ENCODE assay signal across 8 cellular contexts in the genomic region with DNA sequence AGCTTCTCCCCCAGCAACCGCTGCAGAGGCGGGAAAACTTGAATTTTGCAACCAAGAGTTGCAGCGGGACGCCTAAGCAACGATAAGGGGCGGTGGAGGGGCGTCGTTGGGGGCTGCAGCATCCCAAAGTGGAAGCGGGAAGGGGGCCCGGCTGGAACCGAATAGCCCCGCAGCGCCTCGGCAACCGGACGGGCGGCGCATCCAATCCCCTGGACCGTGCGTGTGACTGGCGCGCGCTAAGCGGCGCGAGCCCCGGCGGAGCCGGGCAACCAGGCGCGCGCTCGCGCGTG. TPM values are rescaled to one million over a fixed set of nuclear protein-coding genes. Genes with fewer than 3 reads are reported as not detected.
DNase-seq lines count a peak whose midpoint lies in the region; ATAC-seq and TF ChIP-seq lines count a peak whose summit lies in the region.

No MANE protein-coding gene starts in this region.

- peaks cover 19% of the 10 kb centered on the region for H3K36me3 Mint-ChIP-seq in CD4-positive, alpha-beta T cell (ENCODE audit: low read depth)
- H3K36me3 Mint-ChIP-seq in nephron (ENCODE audit: low read depth), result peaks cover 4% of the 10 kb centered on the region

- H3K27ac Mint-ChIP-seq in CD4-positive, alpha-beta T cell, result peak overlapping the region; percentile 74
- peak overlapping the region in 2 of 3 experiments; percentile 95 to 96 for H3K27ac Mint-ChIP-seq in nephron

- H3K4me3 ChIP-seq in colonic mucosa, result peak overlapping the region; percentile 94

- no peaks in the 10 kb centered on the region for H3K36me3 ChIP-seq in KOPT-K1 (ENCODE audit: insufficient read depth, low read length)
- no peaks in the 10 kb centered on the region for H3K36me3 ChIP-seq in colonic mucosa

- POLR2A ChIA-PET in CD4-positive, alpha-beta T cell (lab: Charles Lee), result interaction anchor here (0.6 to 2.2 kb wide), 2 partner anchors 201 to 1775 kb away, joined by 3 to 9 read pairs; a partner anchor contains a TSS

- no peaks in the 10 kb centered on the region for H3K4me1 ChIP-seq in colonic mucosa

- peak overlapping the region; percentile 93 for H3K4me3 Mint-ChIP-seq in CD4-positive, alpha-beta T cell
- H3K4me3 Mint-ChIP-seq in nephron, result peak overlapping the region; percentile 88 to 93 (median 93)

- DNase-seq in CD4-positive, alpha-beta T cell, result no peak
- DNase-seq in colonic mucosa (no peak), NK-92 (lab: John Stamatoyannopoulos, UW; ENCODE audit: unreplicated experiment) (no peak), dedifferentiated amniotic fluid mesenchymal stem cell (ENCODE audit: extremely low spot score) (no peak), GDM1 (lab: John Stamatoyannopoulos, UW) (no peak), SW 1271 (lab: John Stamatoyannopoulos, UW) (no peak)

- no peaks in the 10 kb centered on the region for H3K9me3 Mint-ChIP-seq in CD4-positive, alpha-beta T cell
- no peaks in the 10 kb centered on the region for H3K9me3 Mint-ChIP-seq in nephron

- H3K27ac ChIP-seq in CD4-positive, alpha-beta T cell (ENCODE audit: low read depth, low read length), result no peak overlapping the region
- peak overlapping the region; percentile 17 for H3K27ac ChIP-seq in KOPT-K1 (ENCODE audit: low read depth, low read length, poor library complexity, severe bottlenecking)
- peak overlapping the region; percentile 83 for H3K27ac ChIP-seq in colonic mucosa

- no peaks in the 10 kb centered on the region for H3K27me3 Mint-ChIP-seq in CD4-positive, alpha-beta T cell
- peaks cover 31% of the 10 kb centered on the region for H3K27me3 Mint-ChIP-seq in nephron (ENCODE audit: low read depth)

- CTCF ChIA-PET in CD4-positive, alpha-beta T cell (lab: Charles Lee), result interaction anchor here (1.3 kb wide), 1 partner anchor 610 kb away, joined by 3 read pairs; no protein-coding TSS in a partner anchor

- H3K27me3 ChIP-seq in CD4-positive, alpha-beta T cell (ENCODE audit: control insufficient read depth, insufficient read depth, low read length), result no peaks in the 10 kb centered on the region
- H3K27me3 ChIP-seq in colonic mucosa, result no peaks in the 10 kb centered on the region

- ATAC-seq in CD4-positive, alpha-beta T cell (ENCODE audit: poor library complexity), result no peak

- H3K9ac ChIP-seq in colonic mucosa (ENCODE audit: low read depth in 2 of 2, low read length in 2 of 2), result peak overlapping the region; percentile 87 to 89

- H3K9me3 ChIP-seq in CD4-positive, alpha-beta T cell (ENCODE audit: control insufficient read depth, low read length), result no peaks in the 10 kb centered on the region
- H3K9me3 ChIP-seq in KOPT-K1 (ENCODE audit: insufficient read depth, low read length, poor library complexity, severe bottlenecking) (no peaks in the 10 kb centered on the region), colonic mucosa (no peaks in the 10 kb centered on the region)

- H3K4me1 Mint-ChIP-seq in CD4-positive, alpha-beta T cell (ENCODE audit: low read depth), result peaks cover 35% of the 10 kb centered on the region
- peaks cover 25% of the 10 kb centered on the region for H3K4me1 Mint-ChIP-seq in nephron

- intact Hi-C loops in CD4-positive, alpha-beta T cell (cut with DNase I, micrococcal nuclease), result loop anchor here (2.0 to 10.0 kb wide), 9 partner anchors 62 to 1513 kb away; a partner anchor contains a TSS
- intact Hi-C loops in colonic mucosa (cut with DNase I), result loop anchor here (10.0 kb wide), 1 partner anchor 546 kb away; no protein-coding TSS in a partner anchor

- no peak for TF ChIP-seq CTCF in CD4-positive, alpha-beta T cell (IDR thresholded peaks at IDR 0.05)
- TF ChIP-seq CTCF in colonic mucosa (IDR thresholded peaks at IDR 0.05), result no peak
- no peak for TF ChIP-seq CTCF in nephron (IDR thresholded peaks at IDR 0.05; ENCODE audit: unreplicated experiment in 3 of 3)

RNA-seq across cellular contexts. Expression of a gene that starts 0.7 kb away (rescaled TPM):
- total RNA-seq in CD4-positive, alpha-beta T cell, result 1 to 10 TPM; 5.6 to 8.2 TPM
- total RNA-seq in colonic mucosa, result 10 to 100 TPM; 16.6 to 35.6 TPM

RNA-seq across cellular contexts. Expression of a gene that starts 39.4 kb away (rescaled TPM):
- not detected for total RNA-seq in CD4-positive, alpha-beta T cell
- total RNA-seq in colonic mucosa, result 1 to 10 TPM; 1.9 to 2.9 TPM
